In the genomic region with DNA sequence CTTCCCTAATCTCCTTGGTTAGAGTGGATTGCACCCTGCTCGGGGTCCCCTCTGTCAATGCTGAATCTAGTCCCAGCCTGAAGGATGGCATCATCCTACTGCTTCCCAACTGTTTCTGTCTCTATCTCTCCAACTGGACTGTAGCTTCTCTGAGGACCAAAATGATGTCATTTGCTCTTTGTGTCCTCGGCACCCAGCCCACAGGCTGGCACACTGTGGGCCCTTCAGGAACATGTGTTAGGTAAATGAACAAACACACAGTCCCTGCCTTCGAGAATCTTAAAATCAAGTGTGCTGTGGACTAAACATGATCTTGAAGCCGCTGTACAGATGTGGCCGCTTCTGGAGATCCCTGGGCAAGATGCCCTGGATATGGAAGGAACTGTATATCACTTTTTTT, we compare ENCODE assay signal across 1 cellular context.
TF ChIP-seq lines count a peak whose summit lies in the region.

No MANE protein-coding gene starts in this region.

TF ChIP-seq in IMR-90, 13 proteins besides CTCF, POLR2A, EP300 and RAD21 (continued from another document):
- TF ChIP-seq BHLHE40 (IDR thresholded peaks at IDR 0.05; ENCODE audit: low read depth, low read length) (no peak), CHD1 (IDR thresholded peaks at IDR 0.05; ENCODE audit: low read depth, low read length) (no peak), MAFK (IDR thresholded peaks at IDR 0.05; ENCODE audit: low read depth, low read length) (no peak), MXI1 (IDR thresholded peaks at IDR 0.05; ENCODE audit: borderline replicate concordance, low read depth, low read length) (no peak), CEBPB (IDR thresholded peaks at IDR 0.05; ENCODE audit: low read depth, low read length) (no peak)
- TF ChIP-seq, protein P1, sequence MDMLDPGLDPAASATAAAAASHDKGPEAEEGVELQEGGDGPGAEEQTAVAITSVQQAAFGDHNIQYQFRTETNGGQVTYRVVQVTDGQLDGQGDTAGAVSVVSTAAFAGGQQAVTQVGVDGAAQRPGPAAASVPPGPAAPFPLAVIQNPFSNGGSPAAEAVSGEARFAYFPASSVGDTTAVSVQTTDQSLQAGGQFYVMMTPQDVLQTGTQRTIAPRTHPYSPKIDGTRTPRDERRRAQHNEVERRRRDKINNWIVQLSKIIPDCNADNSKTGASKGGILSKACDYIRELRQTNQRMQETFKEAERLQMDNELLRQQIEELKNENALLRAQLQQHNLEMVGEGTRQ (IDR thresholded peaks at IDR 0.05; ENCODE audit: low read depth, low read length) = no peak
